In genomic region chr13:20953245-20953931, GRCh38 we compare ENCODE assay signal across 24 cellular contexts.
"Had no signal": no experiment of that assay in that cellular context is flagged by ENCODE, and none has a peak within 500 bp of the region (broad histone marks: within the 10 kb centered on the region; RNA-seq: fewer than 3 reads in every experiment).

No MANE protein-coding gene starts in this region.

- H3K36me3 ChIP-seq: esophagus muscularis mucosa, left ventricle myocardium inferior, pancreas, right atrium auricular region, thyroid gland had no signal

- H3K4me3 Mint-ChIP-seq: activated B cell treated with CpG ODN at 0.5 μM for 24 hours; activated CD4-positive, alpha-beta T cell treated with anti-CD3 and anti-CD28 coated beads for 36 hours; activated naive CD8-positive, alpha-beta T cell treated with anti-CD3 and anti-CD28 coated beads for 36 hours; effector memory CD8-positive, alpha-beta T cell; immature natural killer cell; nephron; stimulated activated naive CD8-positive, alpha-beta T cell treated with anti-CD3 and anti-CD28 coated beads, Interleukin-15, Interleukin-2, amounts not matched to agents 100 ng/mL and 50 ng/mL, for 24 hours had no signal

- H3K27ac ChIP-seq: dorsolateral prefrontal cortex, esophagus muscularis mucosa, hepatocyte, left ventricle myocardium inferior, pancreas, psoas muscle, right atrium auricular region, thyroid gland had no signal

- H3K9me3 Mint-ChIP-seq: activated B cell treated with CpG ODN at 0.5 μM for 24 hours; activated naive CD8-positive, alpha-beta T cell treated with anti-CD3 and anti-CD28 coated beads for 36 hours; effector memory CD8-positive, alpha-beta T cell; immature natural killer cell had no signal

- H3K9me3 ChIP-seq: esophagus muscularis mucosa, left ventricle myocardium inferior, pancreas, psoas muscle, right atrium auricular region, thyroid gland had no signal

- H3K4me1 ChIP-seq: esophagus muscularis mucosa, left ventricle myocardium inferior, pancreas, psoas muscle, right atrium auricular region, thyroid gland had no signal

- H3K4me1 Mint-ChIP-seq: activated B cell treated with CpG ODN at 0.5 μM for 24 hours; activated CD4-positive, alpha-beta T cell treated with anti-CD3 and anti-CD28 coated beads for 36 hours; activated naive CD8-positive, alpha-beta T cell treated with anti-CD3 and anti-CD28 coated beads for 36 hours; immature natural killer cell; nephron had no signal

- H3K79me2 ChIP-seq: hepatocyte had no signal

- H2AFZ ChIP-seq: hepatocyte had no signal

- H3K27ac Mint-ChIP-seq: activated B cell treated with CpG ODN at 0.5 μM for 24 hours; activated CD4-positive, alpha-beta T cell treated with anti-CD3 and anti-CD28 coated beads for 36 hours; activated naive CD8-positive, alpha-beta T cell treated with anti-CD3 and anti-CD28 coated beads for 36 hours; effector memory CD8-positive, alpha-beta T cell; nephron; stimulated activated naive CD8-positive, alpha-beta T cell treated with anti-CD3 and anti-CD28 coated beads, Interleukin-15, Interleukin-2, amounts not matched to agents 100 ng/mL and 50 ng/mL, for 24 hours had no signal

- H3K4me3 ChIP-seq: dorsolateral prefrontal cortex, esophagus muscularis mucosa, hepatocyte, left ventricle myocardium inferior, pancreas, psoas muscle, right atrium auricular region, thyroid gland had no signal

- DNase-seq: activated B cell treated with CpG ODN at 0.5 μM for 24 hours; activated CD4-positive, alpha-beta T cell treated with anti-CD3 and anti-CD28 coated beads for 36 hours; activated CD4-positive, alpha-beta T cell treated with anti-CD3 and anti-CD28 coated beads, Interleukin-2, amount 50 U/mL, for 4 hours; activated naive CD4-positive, alpha-beta T cell treated with Interleukin-2 at 50 U/mL for 16 hours; activated naive CD8-positive, alpha-beta T cell treated with anti-CD3 and anti-CD28 coated beads for 36 hours; activated T-cell treated with anti-CD3 and anti-CD28 coated beads, Interleukin-2, amount 50 U/mL, for 48 hours; central memory CD4-positive, alpha-beta T cell; dorsolateral prefrontal cortex; effector memory CD8-positive, alpha-beta T cell; glutamatergic neuron; immature natural killer cell; left ventricle myocardium inferior; mammary epithelial cell; pancreas; psoas muscle; stimulated activated CD4-positive, alpha-beta T cell treated with anti-CD3 and anti-CD28 coated beads, Interleukin-12 subunit alpha, Interleukin-12 subunit beta, amount 100 ng/mL, for 4 hours; substantia nigra; T-helper 9 cell; thyroid gland had no signal

- H3K4me2 ChIP-seq: hepatocyte had no signal

- H3K27me3 ChIP-seq: hepatocyte, pancreas, right atrium auricular region, thyroid gland had no signal

- H3K36me3 Mint-ChIP-seq: activated naive CD8-positive, alpha-beta T cell treated with anti-CD3 and anti-CD28 coated beads for 36 hours; immature natural killer cell had no signal

- ATAC-seq: activated CD4-positive, alpha-beta T cell treated with anti-CD3 and anti-CD28 coated beads for 36 hours; effector memory CD8-positive, alpha-beta T cell; psoas muscle had no signal
